18 cellular contexts compared by ENCODE assay signal in genomic region chr15:51926808-51927207, GRCh38. TPM values are rescaled to one million over a fixed set of nuclear protein-coding genes. Genes with fewer than 3 reads are reported as not detected.
DNase-seq lines count a peak whose midpoint lies in the region; ATAC-seq and TF ChIP-seq lines count a peak whose summit lies in the region.
"Had no signal": no experiment of that assay in that cellular context is flagged by ENCODE, and none has a peak within 500 bp of the region (broad histone marks: within the 10 kb centered on the region; RNA-seq: fewer than 3 reads in every experiment).

No MANE protein-coding gene starts in this region.

- no peaks in the 10 kb centered on the region for H3K9me3 ChIP-seq in mammary epithelial cell (replicated peaks; ENCODE audit: insufficient read depth, low read length)
- no peaks in the 10 kb centered on the region for H3K9me3 ChIP-seq in CD4-positive, alpha-beta memory T cell (ENCODE audit: control insufficient read depth in 1 of 2, low read length in 2 of 2)

- no peaks in the 10 kb centered on the region for H3K27me3 Mint-ChIP-seq in MCF 10A (ENCODE audit: insufficient read depth, unreplicated experiment)
- no peaks in the 10 kb centered on the region for H3K27me3 Mint-ChIP-seq in CD4-positive, alpha-beta memory T cell
- H3K27me3 Mint-ChIP-seq in T-cell: no peaks in the 10 kb centered on the region

- no peaks in the 10 kb centered on the region for H3K27me3 ChIP-seq in mammary epithelial cell (ENCODE audit: insufficient read depth, low read length)
- no peaks in the 10 kb centered on the region for H3K27me3 ChIP-seq in CD4-positive, alpha-beta memory T cell (ENCODE audit: insufficient read depth, low read length)

- POLR2A ChIA-PET in MCF 10A (lab: Yijun Ruan, JAX): interaction anchor here (1.2 kb wide), 1 partner anchor 12 kb away, joined by 4 read pairs; no protein-coding TSS in a partner anchor
- POLR2A ChIA-PET in CD4-positive, alpha-beta memory T cell (lab: Charles Lee; ENCODE audit: partially characterized antibody): interaction anchor here (1.2 kb wide), 1 partner anchor 253 kb away, joined by 3 read pairs; no protein-coding TSS in a partner anchor
- POLR2A ChIA-PET in T-cell (lab: Charles Lee): no interaction called here

- dilution Hi-C loops in mammary epithelial cell (cut with HindIII; ENCODE audit: low sequenced_read_pairs): no loop called here

- H4K20me1 ChIP-seq in mammary epithelial cell (ENCODE audit: insufficient read depth, low read length): no peaks in the 10 kb centered on the region

- H3K36me3 Mint-ChIP-seq in MCF 10A (ENCODE audit: insufficient read depth, unreplicated experiment) (peaks cover 97% of the 10 kb centered on the region), T-cell (peaks cover 29% of the 10 kb centered on the region)
- peaks cover 13 to 46% of the 10 kb centered on the region in 2 donors for H3K36me3 Mint-ChIP-seq in CD4-positive, alpha-beta memory T cell

- peak overlapping the region; percentile 59 for H3K27ac Mint-ChIP-seq in MCF 10A (ENCODE audit: low read depth, unreplicated experiment)
- peak overlapping the region in 4 of 7 donors; percentile 30 to 68 (median 52) for H3K27ac Mint-ChIP-seq in CD4-positive, alpha-beta memory T cell
- H3K27ac Mint-ChIP-seq in T-cell: peak overlapping the region; percentile 7 to 13
- H3K27ac Mint-ChIP-seq: CD8-positive, alpha-beta T cell; HFFc6 had no signal

- H3K4me1 ChIP-seq in mammary epithelial cell (ENCODE audit: insufficient read depth, low read length): peaks cover 4% of the 10 kb centered on the region
- H3K4me1 ChIP-seq in CD4-positive, alpha-beta memory T cell (ENCODE audit: insufficient read depth, low read length): no peaks in the 10 kb centered on the region

- H3K27ac ChIP-seq in mammary epithelial cell (ENCODE audit: insufficient read depth, low read depth, low read length) (no peak overlapping the region), caudate nucleus (ENCODE audit: low read depth, low read length) (peak overlapping the region; percentile 80)
- no peak overlapping the region for H3K27ac ChIP-seq in CD4-positive, alpha-beta memory T cell (ENCODE audit: low read depth, low read length)
- H3K27ac ChIP-seq: C4-2B had no signal

- WGBS in mammary epithelial cell (ENCODE audit: low coverage, missing lambda C conversion rate): 100% methylated on average over 3 of the region's 3 CpGs

- ATAC-seq in T-cell (replicated peaks in 1 of 4) (no peak), SK-N-SH treated with all-trans-retinoic acid at 6 μM for 48 hours (no peak)
- ATAC-seq: CD8-positive, alpha-beta T cell; HCT116 had no signal

- in situ Hi-C loops in mammary epithelial cell (cut with MboI; ENCODE audit: low sequenced_read_pairs in 2 of 2): no loop called here

- H3K4me1 Mint-ChIP-seq in MCF 10A (ENCODE audit: insufficient read depth, unreplicated experiment): no peaks in the 10 kb centered on the region
- no peaks in the 10 kb centered on the region for H3K4me1 Mint-ChIP-seq in CD4-positive, alpha-beta memory T cell
- H3K4me1 Mint-ChIP-seq in T-cell: no peaks in the 10 kb centered on the region

- DNase-seq in MCF 10A (ENCODE audit: unreplicated experiment) (no peak), mammary epithelial cell (no peak), T-cell (no peak), caudate nucleus (lab: John Stamatoyannopoulos, UW) (no peak), posterior vena cava (ENCODE audit: low spot score) (no peak), T-helper 9 cell (no peak)
- DNase-seq in CD4-positive, alpha-beta memory T cell: no peak
- DNase-seq: AML-193; Calu3; CD8-positive, alpha-beta T cell; DMS79 treated with DMSO at 0.1 percent for 48 hours; GF-D8; GOT3; H7; HFFc6 had no signal

- BruUV-seq in MCF 10A (replicated peaks; lab: Mats Ljungman, UMichigan): no TSS peak
- BruUV-seq in mammary epithelial cell (replicated peaks; lab: Mats Ljungman, UMichigan): no TSS peak

- H3K9ac ChIP-seq in mammary epithelial cell (ENCODE audit: insufficient read depth, low read length): no peak overlapping the region

- H3K36me3 ChIP-seq in mammary epithelial cell (ENCODE audit: insufficient read depth, low read length): peaks cover 16% of the 10 kb centered on the region
- peaks cover 4% of the 10 kb centered on the region for H3K36me3 ChIP-seq in CD4-positive, alpha-beta memory T cell (ENCODE audit: insufficient read depth, low read length)

- H3K79me2 ChIP-seq in mammary epithelial cell (ENCODE audit: insufficient read depth, low read length): no peaks in the 10 kb centered on the region

- H3K4me3 Mint-ChIP-seq in MCF 10A (ENCODE audit: unreplicated experiment) (no peak overlapping the region), T-cell (no peak overlapping the region)
- H3K4me3 Mint-ChIP-seq in CD4-positive, alpha-beta memory T cell: no peak overlapping the region
- H3K4me3 Mint-ChIP-seq: CD8-positive, alpha-beta T cell; HFFc6 had no signal

- CTCF ChIA-PET in MCF 10A (lab: Yijun Ruan, JAX): no interaction called here
- CTCF ChIA-PET in mammary epithelial cell (lab: Charles Lee; ENCODE audit: low non-redundant PET): no interaction called here
- CTCF ChIA-PET in CD4-positive, alpha-beta memory T cell (lab: Charles Lee; ENCODE audit: partially characterized antibody): interaction anchor here (1.4 kb wide), 1 partner anchor 39 kb away, joined by 3 read pairs; no protein-coding TSS in a partner anchor
- CTCF ChIA-PET in T-cell (lab: Charles Lee): interaction anchor here in 1 of 2 donors (0.7 kb wide), 1 partner anchor 23 kb away, joined by 4 read pairs; no protein-coding TSS in a partner anchor

- no peak overlapping the region for H3K4me2 ChIP-seq in mammary epithelial cell (ENCODE audit: insufficient read depth, low read depth, low read length)

- H2AFZ ChIP-seq in mammary epithelial cell (ENCODE audit: low read depth, low read length): no peak overlapping the region

- no peaks in the 10 kb centered on the region for H3K9me3 Mint-ChIP-seq in MCF 10A (ENCODE audit: unreplicated experiment)
- H3K9me3 Mint-ChIP-seq in CD4-positive, alpha-beta memory T cell: no peaks in the 10 kb centered on the region
- no peaks in the 10 kb centered on the region for H3K9me3 Mint-ChIP-seq in T-cell
- H3K9me3 Mint-ChIP-seq: CD8-positive, alpha-beta T cell; HFFc6 had no signal

- intact Hi-C loops in MCF 10A (cut with micrococcal nuclease): no loop called here
- intact Hi-C loops in mammary epithelial cell (cut with micrococcal nuclease): no loop called here
- intact Hi-C loops in CD4-positive, alpha-beta memory T cell (cut with micrococcal nuclease): no loop called here
- intact Hi-C loops in posterior vena cava (cut with DNase I): no loop called here

- H3K4me3 ChIP-seq in mammary epithelial cell (replicated peaks in 1 of 3; ENCODE audit: insufficient read depth in 1 of 3, low read depth in 2 of 3, low read length in 3 of 3): no peak overlapping the region
- H3K4me3 ChIP-seq in CD4-positive, alpha-beta memory T cell (ENCODE audit: low read length in 2 of 2): no peak overlapping the region

- TF ChIP-seq CTCF in MCF 10A (IDR thresholded peaks at IDR 0.05; ENCODE audit: unreplicated experiment): no peak
- no peak for TF ChIP-seq CTCF in mammary epithelial cell (conservative IDR thresholded peaks at IDR 0.05 in 1 of 2, IDR thresholded peaks at IDR 0.05 in 1 of 2; ENCODE audit: extremely low read depth in 1 of 2, insufficient read depth in 1 of 2, low read depth in 1 of 2, low read length in 2 of 2)

TF ChIP-seq in SK-N-SH treated with all-trans-retinoic acid at 6 μM for 48 hours, 23 proteins besides CTCF, POLR2A, EP300 and RAD21 (continues in another document):
- TF ChIP-seq ZFP3 (CRISPR knock-in tag; IDR thresholded peaks at IDR 0.05): no peak
- TF ChIP-seq ZNF8 (CRISPR knock-in tag; IDR thresholded peaks at IDR 0.05): no peak
- TF ChIP-seq RARB (CRISPR knock-in tag; IDR thresholded peaks at IDR 0.05): no peak
- no peak for TF ChIP-seq CSRNP3 (CRISPR knock-in tag; IDR thresholded peaks at IDR 0.05)
- TF ChIP-seq CSDC2 (CRISPR knock-in tag; IDR thresholded peaks at IDR 0.05): no peak
- TF ChIP-seq GLIS3 (CRISPR knock-in tag; IDR thresholded peaks at IDR 0.05): no peak
- no peak for TF ChIP-seq POU6F1 (CRISPR knock-in tag; IDR thresholded peaks at IDR 0.05; ENCODE audit: borderline replicate concordance, low read depth)
- TF ChIP-seq ZFP30 (CRISPR knock-in tag; IDR thresholded peaks at IDR 0.05): no peak
- no peak for TF ChIP-seq BACH2 (CRISPR knock-in tag; IDR thresholded peaks at IDR 0.05; ENCODE audit: borderline replicate concordance)
- TF ChIP-seq ZNF565 (CRISPR knock-in tag; conservative IDR thresholded peaks at IDR 0.05; ENCODE audit: low read depth): no peak
- no peak for TF ChIP-seq SNAI2 (CRISPR knock-in tag; IDR thresholded peaks at IDR 0.05)

RNA-seq across cellular contexts. Expression of gene LEO1, which starts 44.8 kb away (rescaled TPM):
- total RNA-seq in MCF 10A (2022): 24.2 and 29.3 TPM in 2 replicates
- total RNA-seq in mammary epithelial cell: 10 to 100 TPM; 11.3 to 25.5 TPM
- 7.3 TPM for polyA plus RNA-seq in mammary epithelial cell
- polyA minus RNA-seq in mammary epithelial cell: 7.5 TPM
- total RNA-seq in CD4-positive, alpha-beta memory T cell: 10 to 100 TPM; 21.7 to 22.2 TPM
- polyA plus RNA-seq in CD4-positive, alpha-beta memory T cell: 10 to 100 TPM; 12.6 to 28.0 TPM
- total RNA-seq in T-cell: 10 to 100 TPM in 4 of 5 donors, 1 to 10 TPM in 1; 8.6 to 20.2 (median 16.7) TPM
- total RNA-seq in posterior vena cava: 1 to 10 TPM; 9.1 to 10.0 TPM

Comparison
In these comparisons a context has a peak if more than half of its experiments do, and no peak if none do; other contexts are left out.
1. POLR2A ChIA-PET loops: an anchor here in MCF 10A (1.2 kb wide) and CD4-positive, alpha-beta memory T cell (1.2 kb wide); none called in T-cell.